10 cellular contexts compared by ENCODE assay signal in genomic region chr12:115599251-115599811, GRCh38.
DNase-seq lines count a peak whose midpoint lies in the region; ATAC-seq and TF ChIP-seq lines count a peak whose summit lies in the region.
"Had no signal": no experiment of that assay in that cellular context is flagged by ENCODE, and none has a peak within 500 bp of the region (broad histone marks: within the 10 kb centered on the region; RNA-seq: fewer than 3 reads in every experiment).

No MANE protein-coding gene starts in this region.

- DNase-seq in NCI-H1092 treated with DMSO at 0.1 percent for 48 hours (lab: John Stamatoyannopoulos, UW) (peak; percentile 75), ascending aorta (ENCODE audit: low spot score in 2 of 2) (no peak), left colon (no peak), thoracic aorta (ENCODE audit: low spot score) (no peak), GM10248 (ENCODE audit: extremely low spot score) (no peak)
- DNase-seq in activated T-cell treated with anti-CD3 and anti-CD28 coated beads, Interleukin-2, amount 50 U/mL, for 1 hour = no peak
- DNase-seq: activated CD4-positive, alpha-beta T cell treated with anti-CD3 and anti-CD28 coated beads, Interleukin-2, amount 10 ng/mL, durations not matched to agents 7 days and 5 days; activated naive CD8-positive, alpha-beta T cell treated with anti-CD3 and anti-CD28 coated beads, Interleukin-2, amount 50 U/mL, for 24 hours; stimulated activated CD4-positive, alpha-beta T cell treated with anti-CD3 and anti-CD28 coated beads, Interleukin-4, amount 100 ng/mL, for 4 hours had no signal

- no peaks in the 10 kb centered on the region for H3K27me3 ChIP-seq in ascending aorta
- no peaks in the 10 kb centered on the region for H3K27me3 ChIP-seq in thoracic aorta (replicated peaks; ENCODE audit: insufficient read depth)

- no peaks in the 10 kb centered on the region for H3K36me3 ChIP-seq in ascending aorta
- no peaks in the 10 kb centered on the region for H3K36me3 ChIP-seq in thoracic aorta

- TF ChIP-seq CTCF in ascending aorta (IDR thresholded peaks at IDR 0.05) = no peak
- TF ChIP-seq CTCF in thoracic aorta (IDR thresholded peaks at IDR 0.05) = no peak
- no peak for TF ChIP-seq CTCF in GM10248 (IDR thresholded peaks at IDR 0.05; ENCODE audit: control extremely low read depth, extremely low read depth, low read depth, missing control alignments)

- POLR2A ChIA-PET in GM10248 (lab: Yijun Ruan, JAX) = no interaction called here

- CTCF ChIA-PET in GM10248 (lab: Yijun Ruan, JAX) = no interaction called here

- intact Hi-C loops in ascending aorta (cut with DNase I) (no loop called here), left colon (cut with DNase I, micrococcal nuclease) (no loop called here)

- peak overlapping the region; percentile 30 to 32 for H3K4me3 ChIP-seq in ascending aorta
- peak overlapping the region; percentile 38 for H3K4me3 ChIP-seq in thoracic aorta

- ATAC-seq in left colon (peak; percentile 43), thoracic aorta (ENCODE audit: insufficient number of reproducible peaks, low FRiP score, low read depth) (no peak), GM21367 (IDR thresholded peaks at IDR 0.05; ENCODE audit: unreplicated experiment) (no peak)
- ATAC-seq: activated naive CD8-positive, alpha-beta T cell treated with anti-CD3 and anti-CD28 coated beads, Interleukin-2, amount 50 U/mL, for 24 hours had no signal

- H3K9me3 ChIP-seq in ascending aorta (no peaks in the 10 kb centered on the region), thoracic aorta (no peaks in the 10 kb centered on the region)

- H3K4me1 ChIP-seq in ascending aorta (peaks cover 0 to 3% of the 10 kb centered on the region in 2 donors), thoracic aorta (ENCODE audit: control insufficient read depth in 1 of 2, low read depth in 2 of 2) (no peaks in the 10 kb centered on the region)

- H3K27ac ChIP-seq in ascending aorta = no peak overlapping the region
- no peak overlapping the region for H3K27ac ChIP-seq in thoracic aorta
